In genomic region chr1:64984106-64984505, GRCh38 we compare ENCODE assay signal across 20 cellular contexts.
"Had no signal": no experiment of that assay in that cellular context is flagged by ENCODE, and none has a peak within 500 bp of the region (broad histone marks: within the 10 kb centered on the region; RNA-seq: fewer than 3 reads in every experiment).

No MANE protein-coding gene starts in this region.

- H3K4me1 Mint-ChIP-seq: brain had no signal

- H3K27ac ChIP-seq: skin epidermis, tibial nerve had no signal

- DNase-seq: activated B cell treated with CpG ODN at 0.5 μM for 24 hours; activated CD4-positive, alpha-beta T cell treated with anti-CD3 and anti-CD28 coated beads, Interleukin-2, amount 10 ng/mL, durations not matched to agents 24 days and 14 days; activated CD8-positive, alpha-beta memory T cell treated with anti-CD3 and anti-CD28 coated beads, Interleukin-2, amount 50 U/mL, for 48 hours; activated gamma-delta T cell treated with Interleukin-2 at 50 U/mL for 16 hours; activated naive CD8-positive, alpha-beta T cell treated with anti-CD3 and anti-CD28 coated beads for 36 hours; activated T-cell treated with anti-CD3 and anti-CD28 coated beads, Interleukin-2, amount 50 U/mL, for 72 hours; effector CD8-positive, alpha-beta T cell; foreskin fibroblast; glutamatergic neuron; kidney glomerular epithelial cell; occipital lobe; right cardiac atrium; stimulated activated CD4-positive, alpha-beta T cell treated with anti-CD3 and anti-CD28 coated beads, Interleukin-4, amount 100 ng/mL, for 24 hours; stimulated activated naive CD4-positive, alpha-beta T cell treated with Interleukin-2 at 50 U/mL for 16 hours; substantia nigra had no signal

- H3K27me3 Mint-ChIP-seq: activated B cell treated with CpG ODN at 0.5 μM for 24 hours; activated naive CD8-positive, alpha-beta T cell treated with anti-CD3 and anti-CD28 coated beads for 36 hours; brain; progenitor cell of endocrine pancreas had no signal

- H3K4me3 ChIP-seq: skin epidermis, tibial nerve had no signal

- H3K27me3 ChIP-seq: tibial nerve had no signal

- H3K9me3 Mint-ChIP-seq: activated CD4-positive, alpha-beta T cell treated with anti-CD3 and anti-CD28 coated beads, Interleukin-2, amount 10 ng/mL, durations not matched to agents 24 days and 14 days; nephron had no signal

- H3K4me3 Mint-ChIP-seq: activated B cell treated with CpG ODN at 0.5 μM for 24 hours; activated CD4-positive, alpha-beta T cell treated with anti-CD3 and anti-CD28 coated beads, Interleukin-2, amount 10 ng/mL, durations not matched to agents 24 days and 14 days; activated naive CD8-positive, alpha-beta T cell treated with anti-CD3 and anti-CD28 coated beads for 36 hours; activated T-cell treated with anti-CD3 and anti-CD28 coated beads, Interleukin-2, amount 50 U/mL, for 72 hours; brain; nephron had no signal

- ATAC-seq: activated T-cell treated with anti-CD3 and anti-CD28 coated beads, Interleukin-2, amount 50 U/mL, for 72 hours; right cardiac atrium had no signal

- H3K27ac Mint-ChIP-seq: activated B cell treated with CpG ODN at 0.5 μM for 24 hours; activated CD4-positive, alpha-beta T cell treated with anti-CD3 and anti-CD28 coated beads, Interleukin-2, amount 10 ng/mL, durations not matched to agents 24 days and 14 days; activated naive CD8-positive, alpha-beta T cell treated with anti-CD3 and anti-CD28 coated beads for 36 hours; activated T-cell treated with anti-CD3 and anti-CD28 coated beads, Interleukin-2, amount 50 U/mL, for 72 hours; brain; progenitor cell of endocrine pancreas had no signal

- H3K9me3 ChIP-seq: tibial nerve had no signal
